6 cellular contexts compared by ENCODE assay signal in the genomic region with DNA sequence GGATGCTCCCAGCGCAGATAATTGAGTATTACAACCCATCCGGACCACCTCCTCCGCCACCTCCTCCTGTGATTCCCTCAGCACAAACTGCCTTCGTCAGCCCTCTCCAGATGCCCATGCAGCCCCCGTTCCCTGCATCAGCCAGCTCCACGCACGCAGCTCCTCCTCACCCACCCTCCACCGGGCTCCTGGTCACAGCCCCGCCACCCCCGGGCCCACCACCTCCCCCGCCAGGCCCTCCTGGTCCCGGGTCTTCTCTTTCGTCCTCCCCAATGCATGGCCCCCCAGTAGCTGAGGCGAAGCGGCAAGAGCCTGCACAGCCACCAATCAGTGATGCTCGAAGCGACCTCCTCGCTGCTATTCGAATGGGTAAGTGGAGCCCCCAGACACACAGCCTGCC.
"Had no signal": no experiment of that assay in that cellular context is flagged by ENCODE, and none has a peak within 500 bp of the region (broad histone marks: within the 10 kb centered on the region; RNA-seq: fewer than 3 reads in every experiment).

No MANE protein-coding gene starts in this region.

- H3K4me3 Mint-ChIP-seq: IgD-negative memory B cell had no signal

- H3K27ac ChIP-seq: HL-60 had no signal

- ATAC-seq: HepG2, K562 had no signal

- DNase-seq: IMR-90, KBM-7 had no signal

- H3K9me3 Mint-ChIP-seq: IgD-negative memory B cell had no signal

- H3K4me3 ChIP-seq: K562 had no signal

- H3K36me3 Mint-ChIP-seq: IgD-negative memory B cell had no signal

- H3K4me1 Mint-ChIP-seq: IgD-negative memory B cell had no signal

- H3K27ac Mint-ChIP-seq: IgD-negative memory B cell had no signal
